Comparison of ENCODE assay signal across 8 cellular contexts in the genomic region with DNA sequence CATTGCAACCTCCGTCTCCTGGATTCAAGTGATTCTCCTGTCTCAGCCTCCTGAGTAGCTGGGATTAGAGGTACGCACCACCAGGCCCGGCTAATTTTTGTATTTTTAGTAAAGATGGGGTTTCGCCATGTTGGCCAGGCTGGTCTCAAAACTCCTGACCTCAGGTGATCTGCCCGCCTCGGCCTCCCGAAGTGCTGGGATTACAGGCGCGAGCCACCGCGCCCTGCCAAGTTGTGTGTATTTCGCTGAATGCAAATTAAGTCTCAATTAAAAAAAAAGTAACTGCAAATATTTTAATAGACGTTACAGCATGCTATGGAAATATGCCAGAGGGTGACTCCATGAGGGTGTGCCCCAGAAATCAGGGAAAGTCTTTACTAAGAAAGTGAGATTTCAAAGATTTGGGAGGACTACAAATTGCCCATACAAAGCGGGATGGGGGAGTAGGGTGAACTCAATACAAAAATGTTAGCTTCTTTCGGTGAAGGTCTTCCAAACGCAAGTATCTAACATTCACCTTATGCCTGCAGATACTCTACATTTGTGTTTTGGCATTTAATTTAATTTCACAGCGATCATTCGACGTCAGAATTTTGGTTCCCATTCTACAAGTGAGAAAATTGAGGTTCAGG.
DNase-seq lines count a peak whose midpoint lies in the region; ATAC-seq lines count a peak whose summit lies in the region.

No MANE protein-coding gene starts in this region.

- peak overlapping the region; percentile 73 for H3K4me3 ChIP-seq in adipocyte (ENCODE audit: low read length)
- H3K4me3 ChIP-seq in thymus (ENCODE audit: low read length) = peak overlapping the region; percentile 74

- H3K9ac ChIP-seq in adipocyte (ENCODE audit: low read length) = peak overlapping the region; percentile 69

- H3K36me3 Mint-ChIP-seq in activated CD4-positive, alpha-beta T cell treated with anti-CD3 and anti-CD28 coated beads, Interleukin-2, amount 10 ng/mL, durations not matched to agents 7 days and 5 days (ENCODE audit: low read depth) = no peaks in the 10 kb centered on the region

- no peak for DNase-seq in activated CD4-positive, alpha-beta T cell treated with anti-CD3 and anti-CD28 coated beads, Interleukin-2, amount 10 ng/mL, durations not matched to agents 7 days and 5 days
- DNase-seq in activated CD4-positive, alpha-beta T cell treated with anti-CD3 and anti-CD28 coated beads, Interleukin-2, amount 50 U/mL, for 1 hour = no peak
- DNase-seq in adipocyte (ENCODE audit: low read depth) (peak; percentile 5), NCI-H2227 treated with DMSO at 0.1 percent for 48 hours (lab: John Stamatoyannopoulos, UW) (no peak), anterior cingulate cortex (lab: John Stamatoyannopoulos, UW) (no peak)

- ATAC-seq in HG03108 (IDR thresholded peaks at IDR 0.05; ENCODE audit: unreplicated experiment) = no peak

- CTCF ChIA-PET in activated CD4-positive, alpha-beta T cell treated with anti-CD3 and anti-CD28 coated beads, Interleukin-2, amount 10 ng/mL, durations not matched to agents 7 days and 5 days (lab: Charles Lee) = no interaction called here

- peaks cover 25% of the 10 kb centered on the region for H3K4me1 ChIP-seq in adipocyte (ENCODE audit: control insufficient read depth, insufficient read depth, low read length)
- H3K4me1 ChIP-seq in thymus (ENCODE audit: control insufficient read depth, insufficient read depth, low read length) = peaks cover 3% of the 10 kb centered on the region

- H3K4me3 Mint-ChIP-seq in activated CD4-positive, alpha-beta T cell treated with anti-CD3 and anti-CD28 coated beads, Interleukin-2, amount 10 ng/mL, durations not matched to agents 7 days and 5 days = peak overlapping the region; percentile 79

- POLR2A ChIA-PET in activated CD4-positive, alpha-beta T cell treated with anti-CD3 and anti-CD28 coated beads, Interleukin-2, amount 10 ng/mL, durations not matched to agents 7 days and 5 days (lab: Charles Lee) = no interaction called here

- H3K27ac Mint-ChIP-seq in activated CD4-positive, alpha-beta T cell treated with anti-CD3 and anti-CD28 coated beads, Interleukin-2, amount 10 ng/mL, durations not matched to agents 7 days and 5 days = peak overlapping the region; percentile 46

- 84% methylated on average over 19 of the region's 19 CpGs for WGBS in thymus

- H3K27ac ChIP-seq in layer of hippocampus (ENCODE audit: low read depth, low read length) (peak overlapping the region; percentile 65), thymus (ENCODE audit: low read depth) (peak overlapping the region; percentile 32)

- peaks cover 6% of the 10 kb centered on the region for H3K27me3 Mint-ChIP-seq in activated CD4-positive, alpha-beta T cell treated with anti-CD3 and anti-CD28 coated beads, Interleukin-2, amount 10 ng/mL, durations not matched to agents 7 days and 5 days

- H3K4me1 Mint-ChIP-seq in activated CD4-positive, alpha-beta T cell treated with anti-CD3 and anti-CD28 coated beads, Interleukin-2, amount 10 ng/mL, durations not matched to agents 7 days and 5 days = peaks cover 11% of the 10 kb centered on the region

- H3K9me3 Mint-ChIP-seq in activated CD4-positive, alpha-beta T cell treated with anti-CD3 and anti-CD28 coated beads, Interleukin-2, amount 10 ng/mL, durations not matched to agents 7 days and 5 days = no peaks in the 10 kb centered on the region

- H3K36me3 ChIP-seq in adipocyte (ENCODE audit: control insufficient read depth, insufficient read depth, low read length, severe bottlenecking) = no peaks in the 10 kb centered on the region
- H3K36me3 ChIP-seq in thymus (ENCODE audit: control insufficient read depth, insufficient read depth) = no peaks in the 10 kb centered on the region

- H3K9me3 ChIP-seq in adipocyte (ENCODE audit: control insufficient read depth, low read length) (no peaks in the 10 kb centered on the region), thymus (ENCODE audit: control insufficient read depth) (no peaks in the 10 kb centered on the region)

- H3K27me3 ChIP-seq in adipocyte (replicated peaks; ENCODE audit: control insufficient read depth, insufficient read depth, low read length) = no peaks in the 10 kb centered on the region
- no peaks in the 10 kb centered on the region for H3K27me3 ChIP-seq in layer of hippocampus (ENCODE audit: control insufficient read depth, insufficient read depth, low read length)
- no peaks in the 10 kb centered on the region for H3K27me3 ChIP-seq in thymus (ENCODE audit: control insufficient read depth, insufficient read depth)
